ENCODE assay signal across 8 cellular contexts in the genomic region with DNA sequence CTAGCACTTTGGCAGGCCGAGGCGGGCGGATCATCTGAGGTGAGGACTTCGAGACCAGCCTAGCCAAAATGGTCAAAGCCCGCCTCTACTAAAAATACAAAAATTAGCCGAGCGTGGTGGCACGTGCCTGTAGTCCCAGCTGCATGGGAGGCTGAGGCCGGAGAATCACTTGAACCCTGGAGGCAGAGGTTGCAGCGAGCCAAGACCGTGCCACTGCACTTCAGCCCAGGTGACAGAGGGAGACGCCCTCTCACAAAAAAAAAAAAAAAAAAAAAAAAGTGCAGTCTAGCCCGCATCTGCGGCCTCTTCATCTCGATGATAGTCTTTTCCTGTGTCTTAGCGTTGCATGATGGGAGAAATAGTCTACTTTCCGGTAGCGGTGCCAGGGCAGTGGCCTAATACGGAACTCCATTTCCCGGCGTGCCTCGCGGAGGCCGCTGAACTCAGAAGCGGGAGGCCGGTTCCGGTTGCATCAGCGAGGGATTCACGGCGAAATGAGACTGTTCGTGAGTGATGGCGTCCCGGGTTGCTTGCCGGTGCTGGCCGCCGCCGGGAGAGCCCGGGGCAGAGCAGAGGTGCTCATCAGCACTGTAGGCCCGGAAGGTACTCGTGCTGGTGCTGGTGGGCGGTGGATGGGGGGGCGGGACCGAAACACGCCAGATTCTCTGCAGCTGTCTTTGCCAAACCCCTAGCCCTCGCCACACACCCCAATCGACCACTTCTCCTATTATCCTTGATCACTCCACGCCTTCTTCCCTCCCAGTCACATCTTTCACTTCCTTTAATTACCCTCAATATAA.
A peak's percentile ranks its signal among the peaks of the same experiment; 100 is the strongest.
DNase-seq lines count a peak whose midpoint lies in the region; ATAC-seq lines count a peak whose summit lies in the region.

A gene (plus strand): TSS at position 472 of the 800 bp plus-strand sequence. CDS start 23 bp downstream, at position 495.

- ATAC-seq in GM19025 (IDR thresholded peaks at IDR 0.05; ENCODE audit: low read depth, unreplicated experiment): peak; percentile 99
- peak; percentile 96 for ATAC-seq in HG03342 (IDR thresholded peaks at IDR 0.05; ENCODE audit: unreplicated experiment)

- DNase-seq in AG20443 (ENCODE audit: low spot score): peak; percentile 94
- peak; percentile 93 for DNase-seq in NCI-H345 treated with DMSO at 0.1 percent for 48 hours (lab: John Stamatoyannopoulos, UW; ENCODE audit: unreplicated experiment)
- DNase-seq in activated CD4-positive, CD25-positive, alpha-beta regulatory T cell (lab: John Stamatoyannopoulos, UW): peak; percentile 74 to 85 (median 82)
- DNase-seq in central memory CD4-positive, alpha-beta T cell: peak; percentile 95
- DNase-seq in iris pigment epithelial cell (ENCODE audit: low read depth): peak; percentile 96
- peak; percentile 84 to 85 for DNase-seq in stimulated activated CD4-positive, alpha-beta T cell treated with anti-CD3 and anti-CD28 coated beads, Interleukin-12 subunit alpha, Interleukin-12 subunit beta, amount 100 ng/mL, for 24 hours (ENCODE audit: low read depth in 2 of 2)

Comparison
In these comparisons a context has a peak if more than half of its experiments do, and no peak if none do; other contexts are left out.
1. Peak in every context shown above with its lines: DNase-seq and ATAC-seq.